Comparison of ENCODE assay signal across 8 cellular contexts in the genomic region with DNA sequence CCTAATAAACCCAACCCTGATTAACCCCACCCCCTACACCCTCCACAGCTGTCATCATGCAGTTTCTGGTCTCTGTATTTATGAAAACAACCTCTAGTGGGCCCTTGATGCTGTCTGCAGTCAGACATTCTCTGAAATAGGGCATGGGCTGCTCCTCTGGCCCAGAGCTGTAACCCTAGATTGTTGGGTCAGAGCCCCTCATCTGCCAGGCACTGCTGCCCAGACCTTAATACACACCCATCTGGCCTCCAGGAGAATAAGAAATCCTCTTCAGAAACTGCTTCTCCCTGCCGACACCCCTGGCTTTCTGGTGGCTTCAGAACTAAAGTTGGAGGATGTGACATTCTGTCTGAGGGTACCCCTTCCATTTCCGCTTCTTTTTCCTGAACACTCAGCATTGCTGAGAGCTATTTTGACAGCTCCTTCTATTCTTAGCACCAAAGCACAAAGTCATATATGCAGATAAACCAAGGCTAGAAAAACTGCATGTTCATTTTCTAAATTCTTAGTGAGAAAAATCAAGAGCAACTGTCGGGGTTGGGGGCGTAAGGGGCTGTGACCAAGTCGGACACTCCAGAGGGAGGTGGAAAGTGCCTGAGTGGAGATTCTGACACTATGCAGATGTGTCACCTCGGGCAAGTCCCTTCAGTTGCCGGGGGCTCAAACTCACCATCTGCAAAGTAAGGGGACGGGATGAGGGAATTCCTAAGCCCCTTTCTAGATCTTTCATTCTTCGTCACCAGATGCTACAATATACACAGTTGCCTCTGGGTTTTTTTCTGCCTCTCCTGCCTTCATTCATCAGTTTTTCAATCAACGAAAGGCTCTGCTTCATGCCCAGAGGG. TPM values are rescaled to one million over a fixed set of nuclear protein-coding genes. Genes with fewer than 3 reads are reported as not detected.
DNase-seq lines count a peak whose midpoint lies in the region; ATAC-seq and TF ChIP-seq lines count a peak whose summit lies in the region.

No MANE protein-coding gene starts in this region.

- peak overlapping the region; percentile 28 for H3K4me3 Mint-ChIP-seq in activated CD4-positive, alpha-beta memory T cell treated with anti-CD3 and anti-CD28 coated beads, Interleukin-2, amount 10 ng/mL, durations not matched to agents 7 days and 5 days
- H3K4me3 Mint-ChIP-seq in natural killer cell, result no peak overlapping the region

- peak; percentile 34 for TF ChIP-seq CTCF in GM12864 (IDR thresholded peaks at IDR 0.05; ENCODE audit: low read depth, low read length, missing control alignments)
- no peak for TF ChIP-seq CTCF in natural killer cell (IDR thresholded peaks at IDR 0.05)

- H3K27me3 Mint-ChIP-seq in activated CD4-positive, alpha-beta memory T cell treated with anti-CD3 and anti-CD28 coated beads, Interleukin-2, amount 10 ng/mL, durations not matched to agents 7 days and 5 days, result no peaks in the 10 kb centered on the region
- no peaks in the 10 kb centered on the region for H3K27me3 Mint-ChIP-seq in natural killer cell (ENCODE audit: low read depth in 2 of 2)

- CTCF ChIA-PET in activated CD4-positive, alpha-beta memory T cell treated with anti-CD3 and anti-CD28 coated beads, Interleukin-2, amount 10 ng/mL, durations not matched to agents 7 days and 5 days (lab: Charles Lee), result interaction anchor here (0.6 to 8.5 kb wide), 13 partner anchors 13 to 186 kb away, joined by 3 to 131 read pairs (median 4); a partner anchor contains a TSS

- peak; percentile 46 for ATAC-seq in HG02678 (IDR thresholded peaks at IDR 0.05; ENCODE audit: unreplicated experiment)
- ATAC-seq in natural killer cell, result peak in 2 of 3 donors; percentile 52
- no peak for ATAC-seq in HG03135 (IDR thresholded peaks at IDR 0.05; ENCODE audit: unreplicated experiment)

- peaks cover 63% of the 10 kb centered on the region for H3K4me1 Mint-ChIP-seq in activated CD4-positive, alpha-beta memory T cell treated with anti-CD3 and anti-CD28 coated beads, Interleukin-2, amount 10 ng/mL, durations not matched to agents 7 days and 5 days
- H3K4me1 Mint-ChIP-seq in natural killer cell, result peaks cover 14 to 16% of the 10 kb centered on the region in 2 donors

- peak; percentile 40 for DNase-seq in GM12864 (ENCODE audit: low read depth)
- DNase-seq in activated CD4-positive, alpha-beta memory T cell treated with anti-CD3 and anti-CD28 coated beads, Interleukin-2, amount 10 ng/mL, durations not matched to agents 7 days and 5 days, result no peak
- DNase-seq in natural killer cell, result no peak
- no peak for DNase-seq in EL
- DNase-seq in H4 (ENCODE audit: low spot score), result no peak
- no peak for DNase-seq in NOMO-1 (lab: John Stamatoyannopoulos, UW; ENCODE audit: unreplicated experiment in 2 of 2)

- H3K4me3 ChIP-seq in GM12864 (ENCODE audit: low read depth, low read length), result peak overlapping the region; percentile 14; the same call in 1 of the 2 replicates

- H3K36me3 Mint-ChIP-seq in activated CD4-positive, alpha-beta memory T cell treated with anti-CD3 and anti-CD28 coated beads, Interleukin-2, amount 10 ng/mL, durations not matched to agents 7 days and 5 days (ENCODE audit: low read depth), result peaks cover 52% of the 10 kb centered on the region
- no peaks in the 10 kb centered on the region for H3K36me3 Mint-ChIP-seq in natural killer cell

- no peaks in the 10 kb centered on the region for H3K9me3 Mint-ChIP-seq in activated CD4-positive, alpha-beta memory T cell treated with anti-CD3 and anti-CD28 coated beads, Interleukin-2, amount 10 ng/mL, durations not matched to agents 7 days and 5 days
- H3K9me3 Mint-ChIP-seq in natural killer cell, result no peaks in the 10 kb centered on the region

- intact Hi-C loops in natural killer cell (cut with micrococcal nuclease), result no loop called here

- POLR2A ChIA-PET in activated CD4-positive, alpha-beta memory T cell treated with anti-CD3 and anti-CD28 coated beads, Interleukin-2, amount 10 ng/mL, durations not matched to agents 7 days and 5 days (lab: Charles Lee), result interaction anchor here (0.8 to 4.9 kb wide), 27 partner anchors 9 to 146 kb away, joined by 3 to 51 read pairs (median 4); a partner anchor contains a TSS

- peak overlapping the region; percentile 70 for H3K27ac Mint-ChIP-seq in activated CD4-positive, alpha-beta memory T cell treated with anti-CD3 and anti-CD28 coated beads, Interleukin-2, amount 10 ng/mL, durations not matched to agents 7 days and 5 days
- H3K27ac Mint-ChIP-seq in natural killer cell, result peak overlapping the region in 1 of 2 donors; percentile 79

RNA-seq across cellular contexts. Expression of a gene that starts 28.7 kb away (rescaled TPM):
- 100 to 1,000 TPM; 243 to 249 TPM for total RNA-seq in activated CD4-positive, alpha-beta memory T cell treated with anti-CD3 and anti-CD28 coated beads, Interleukin-2, amount 10 ng/mL, durations not matched to agents 7 days and 5 days
- 100 to 1,000 TPM; 323 to 538 (median 359) TPM for total RNA-seq in natural killer cell
- 308 and 364 TPM in 2 replicates for total RNA-seq in H4 (2014; rRNA removed; shearing (Covaris generic))

RNA-seq across cellular contexts. Expression of a gene that starts 55.5 kb away (rescaled TPM):
- total RNA-seq in activated CD4-positive, alpha-beta memory T cell treated with anti-CD3 and anti-CD28 coated beads, Interleukin-2, amount 10 ng/mL, durations not matched to agents 7 days and 5 days, result 10 to 100 TPM; 12.0 to 15.3 TPM
- total RNA-seq in natural killer cell, result 1 to 10 TPM; 3.5 to 7.3 (median 5.7) TPM
- 16.3 and 31.3 TPM in 2 replicates for total RNA-seq in H4 (2014; rRNA removed; shearing (Covaris generic))

RNA-seq across cellular contexts. Expression of a gene that starts 56.6 kb away (rescaled TPM):
- total RNA-seq in activated CD4-positive, alpha-beta memory T cell treated with anti-CD3 and anti-CD28 coated beads, Interleukin-2, amount 10 ng/mL, durations not matched to agents 7 days and 5 days, result 10 to 100 TPM; 94.7 to 97.4 TPM
- total RNA-seq in natural killer cell, result 10 to 100 TPM in 2 of 3 donors, 1 to 10 TPM in 1; 4.0 to 12.4 (median 11.0) TPM
- not detected in 2 replicates for total RNA-seq in H4 (2014; rRNA removed; shearing (Covaris generic))

Comparison
In these comparisons a context has a peak if more than half of its experiments do, and no peak if none do; other contexts are left out.
1. RNA of a gene that starts 56.6 kb away (total RNA-seq): 94.7 to 97.4 TPM in activated CD4-positive, alpha-beta memory T cell treated with anti-CD3 and anti-CD28 coated beads, Interleukin-2, amount 10 ng/mL, durations not matched to agents 7 days and 5 days; 4.0 to 12.4 TPM in natural killer cell and not detected in H4; every median in the first group is over 4 times any median in the second.